Comparison of ENCODE assay signal across 11 cellular contexts in the genomic region with DNA sequence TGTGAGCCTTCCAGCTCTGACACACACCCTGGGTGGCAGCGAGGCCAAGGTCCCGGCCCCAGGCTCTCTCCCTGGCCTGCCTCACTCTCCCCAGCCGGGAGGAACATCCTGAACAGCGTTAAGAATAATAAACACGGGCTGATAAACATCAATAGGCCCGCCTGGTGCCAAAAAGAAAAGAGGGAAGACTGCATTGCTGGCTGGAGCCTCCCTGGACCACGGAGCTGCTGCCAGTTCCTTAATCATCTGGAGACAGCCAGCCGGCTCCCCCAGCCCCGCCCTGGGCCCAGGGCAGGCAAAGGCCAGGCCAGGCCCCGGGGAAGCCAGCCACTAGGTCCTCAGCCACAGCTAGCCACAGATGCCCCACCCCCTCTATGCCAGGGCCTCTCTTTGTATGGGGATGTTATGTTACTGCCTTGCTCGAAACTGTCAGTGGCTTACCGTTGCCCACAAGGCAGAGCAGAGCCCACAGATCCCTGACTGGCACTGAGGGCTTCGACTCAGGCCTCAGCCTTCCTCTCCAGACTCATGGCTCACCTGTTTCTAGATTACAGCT.
DNase-seq lines count a peak whose midpoint lies in the region; ATAC-seq and TF ChIP-seq lines count a peak whose summit lies in the region.
"Had no signal": no experiment of that assay in that cellular context is flagged by ENCODE, and none has a peak within 500 bp of the region (broad histone marks: within the 10 kb centered on the region; RNA-seq: fewer than 3 reads in every experiment).

No MANE protein-coding gene starts in this region.

- H3K27ac ChIP-seq in SJSA1 (peak overlapping the region; percentile 28), psoas muscle (no peak overlapping the region)
- H3K27ac ChIP-seq in naive thymus-derived CD4-positive, alpha-beta T cell (ENCODE audit: low read depth, low read length), result no peak overlapping the region

- H3K27me3 Mint-ChIP-seq in naive thymus-derived CD4-positive, alpha-beta T cell, result peaks cover 2 to 38% (median 23%) of the 10 kb centered on the region in 5 donors

- H3K4me3 ChIP-seq in SJSA1 (no peak overlapping the region), foreskin fibroblast (ENCODE audit: low read depth in 1 of 2, low read length in 2 of 2) (no peak overlapping the region), psoas muscle (no peak overlapping the region)
- no peak overlapping the region for H3K4me3 ChIP-seq in naive thymus-derived CD4-positive, alpha-beta T cell (ENCODE audit: low read length)

- no peak for TF ChIP-seq CTCF in foreskin fibroblast (IDR thresholded peaks at IDR 0.05; ENCODE audit: low read depth, low read length)
- TF ChIP-seq CTCF in psoas muscle (IDR thresholded peaks at IDR 0.05), result no peak

- 37 to 52% (median 45%) methylated on average over 13 of the region's 13 CpGs for WGBS in psoas muscle, 3 donors

- H3K4me1 Mint-ChIP-seq in naive thymus-derived CD4-positive, alpha-beta T cell, result no peaks in the 10 kb centered on the region

- intact Hi-C loops in psoas muscle (cut with DNase I), result loop anchor here in 1 of 2 donors (5.0 kb wide), 1 partner anchor 45 kb away; no protein-coding TSS in a partner anchor
- intact Hi-C loops in naive thymus-derived CD4-positive, alpha-beta T cell (cut with micrococcal nuclease), result no loop called here

- DNase-seq in ELF-1 (ENCODE audit: low read depth, low spot score) (peak; percentile 77), SJSA1 (ENCODE audit: low read depth in 1 of 2, low spot score in 2 of 2) (peak; percentile 97 to 98), foreskin fibroblast (peak; percentile 20 to 37), psoas muscle (peak; percentile 62 to 65), NCI-H1436 (lab: John Stamatoyannopoulos, UW) (no peak)
- DNase-seq in activated CD4-positive, alpha-beta T cell treated with anti-CD3 and anti-CD28 coated beads for 1 hour, result no peak
- no peak for DNase-seq in naive thymus-derived CD4-positive, alpha-beta T cell
- DNase-seq: activated T-cell treated with anti-CD3 and anti-CD28 coated beads, Interleukin-2, amount 50 U/mL, for 1 hour; SHP77 treated with DMSO at 0.1 percent for 48 hours had no signal

- H3K27ac Mint-ChIP-seq in naive thymus-derived CD4-positive, alpha-beta T cell, result no peak overlapping the region

- H3K4me1 ChIP-seq in SJSA1 (replicated peaks), result peaks cover 78% of the 10 kb centered on the region
- peaks cover 74% of the 10 kb centered on the region for H3K4me1 ChIP-seq in psoas muscle
- no peaks in the 10 kb centered on the region for H3K4me1 ChIP-seq in naive thymus-derived CD4-positive, alpha-beta T cell (ENCODE audit: control insufficient read depth in 2 of 2, insufficient read depth in 2 of 2, low read length in 2 of 2)

- peaks cover 1% of the 10 kb centered on the region; the same call in 1 of the 2 replicates for H3K9me3 ChIP-seq in SJSA1 (replicated peaks)
- H3K9me3 ChIP-seq in psoas muscle, result no peaks in the 10 kb centered on the region
- H3K9me3 ChIP-seq in naive thymus-derived CD4-positive, alpha-beta T cell (ENCODE audit: control insufficient read depth in 2 of 3, low read length in 3 of 3), result peaks cover 0 to 2% (median 0%) of the 10 kb centered on the region in 3 experiments

- H3K9me3 Mint-ChIP-seq in naive thymus-derived CD4-positive, alpha-beta T cell, result peaks cover 2 to 12% (median 5%) of the 10 kb centered on the region in 11 donors

- H3K36me3 ChIP-seq in SJSA1 (no peaks in the 10 kb centered on the region), psoas muscle (ENCODE audit: insufficient read depth in 1 of 2, low read depth in 1 of 2) (no peaks in the 10 kb centered on the region)
- no peaks in the 10 kb centered on the region for H3K36me3 ChIP-seq in naive thymus-derived CD4-positive, alpha-beta T cell (ENCODE audit: control insufficient read depth in 2 of 3, insufficient read depth in 3 of 3, low read length in 3 of 3)

- POLR2A ChIA-PET in naive thymus-derived CD4-positive, alpha-beta T cell (lab: Charles Lee), result no interaction called here

- H3K27me3 ChIP-seq in SJSA1 (replicated peaks) (no peaks in the 10 kb centered on the region), psoas muscle (ENCODE audit: insufficient read depth in 3 of 3, low read length in 2 of 3) (no peaks in the 10 kb centered on the region)
- no peaks in the 10 kb centered on the region for H3K27me3 ChIP-seq in naive thymus-derived CD4-positive, alpha-beta T cell (ENCODE audit: control insufficient read depth in 2 of 2, insufficient read depth in 2 of 2, low read length in 2 of 2)

- H3K36me3 Mint-ChIP-seq in naive thymus-derived CD4-positive, alpha-beta T cell, result peaks cover 0 to 3% (median 2%) of the 10 kb centered on the region in 5 donors

- CTCF ChIA-PET in naive thymus-derived CD4-positive, alpha-beta T cell (lab: Charles Lee), result no interaction called here

- peak in 1 of 4 donors; percentile 12 for ATAC-seq in psoas muscle
- no peak for ATAC-seq in HG03521 (IDR thresholded peaks at IDR 0.05; ENCODE audit: unreplicated experiment)
- ATAC-seq in naive thymus-derived CD4-positive, alpha-beta T cell, result no peak

- no peak overlapping the region for H3K4me3 Mint-ChIP-seq in naive thymus-derived CD4-positive, alpha-beta T cell
- H3K4me3 Mint-ChIP-seq: neural crest cell had no signal

Comparison
In these comparisons a context has a peak if more than half of its experiments do, and no peak if none do; other contexts are left out.
1. DNase-seq: peak in ELF-1 (single experiment), SJSA1 (2 of 2), foreskin fibroblast (2 of 2) and psoas muscle (2 of 2); none in NCI-H1436 (single experiment), activated CD4-positive, alpha-beta T cell treated with anti-CD3 and anti-CD28 coated beads for 1 hour (single experiment) and naive thymus-derived CD4-positive, alpha-beta T cell (0 of 9).